ENCODE assay signal across 12 cellular contexts in the genomic region with DNA sequence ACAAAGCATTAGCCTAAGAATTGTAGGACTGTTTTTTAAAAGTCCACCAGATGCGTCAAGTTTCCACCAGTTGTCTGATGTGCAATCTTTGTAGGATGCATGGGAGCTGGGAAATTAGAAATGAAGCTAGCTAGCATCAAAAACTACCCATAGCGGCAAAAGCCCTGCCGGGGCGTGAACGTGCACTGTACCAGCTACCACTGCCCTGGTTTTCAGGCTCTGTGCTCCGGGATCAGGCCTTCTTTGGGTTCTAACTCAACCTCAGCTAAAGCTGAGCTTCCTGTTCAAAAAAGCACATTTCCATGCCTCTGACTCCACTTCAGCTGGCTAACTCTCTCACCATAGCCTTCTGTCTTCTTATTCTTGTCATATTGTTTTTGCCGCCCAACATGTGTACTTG. TPM values are rescaled to one million over a fixed set of nuclear protein-coding genes. Genes with fewer than 3 reads are reported as not detected.
DNase-seq lines count a peak whose midpoint lies in the region; ATAC-seq and TF ChIP-seq lines count a peak whose summit lies in the region.
"Had no signal": no experiment of that assay in that cellular context is flagged by ENCODE, and none has a peak within 500 bp of the region (broad histone marks: within the 10 kb centered on the region; RNA-seq: fewer than 3 reads in every experiment).

No MANE protein-coding gene starts in this region.

- H3K36me3 Mint-ChIP-seq in activated T-cell treated with anti-CD3 and anti-CD28 coated beads, Interleukin-2, amount 50 U/mL, for 24 hours (ENCODE audit: low read depth), result no peaks in the 10 kb centered on the region
- no peaks in the 10 kb centered on the region for H3K36me3 Mint-ChIP-seq in osteocyte (ENCODE audit: unreplicated experiment)

- H3K4me1 ChIP-seq in Panc1 (ENCODE audit: control insufficient read depth, insufficient read depth, low read length) (peaks cover 11% of the 10 kb centered on the region; the same call in 1 of the 2 replicates), duodenal mucosa (ENCODE audit: control insufficient read depth in 1 of 2, insufficient read depth in 2 of 2, low read length in 2 of 2) (peaks cover 33 to 57% of the 10 kb centered on the region in 2 donors)

- CTCF ChIA-PET in Panc1 (lab: Charles Lee), result no interaction called here

- no peaks in the 10 kb centered on the region for H3K9me3 ChIP-seq in Panc1 (ENCODE audit: control insufficient read depth, insufficient read depth, low read depth, low read length)
- no peaks in the 10 kb centered on the region for H3K9me3 ChIP-seq in duodenal mucosa (ENCODE audit: control insufficient read depth in 1 of 2, low read length in 2 of 2)
- H3K9me3 ChIP-seq: tibial artery had no signal

- H3K27me3 Mint-ChIP-seq in activated T-cell treated with anti-CD3 and anti-CD28 coated beads, Interleukin-2, amount 50 U/mL, for 24 hours, result no peaks in the 10 kb centered on the region
- no peaks in the 10 kb centered on the region for H3K27me3 Mint-ChIP-seq in osteocyte (ENCODE audit: unreplicated experiment)

- intact Hi-C loops in Panc1 (cut with micrococcal nuclease; ENCODE audit: unreplicated experiment), result no loop called here

- H3K4me3 Mint-ChIP-seq in activated T-cell treated with anti-CD3 and anti-CD28 coated beads, Interleukin-2, amount 50 U/mL, for 24 hours, result peak overlapping the region; percentile 82
- H3K4me3 Mint-ChIP-seq in osteocyte (ENCODE audit: unreplicated experiment), result peak overlapping the region; percentile 78

- in situ Hi-C loops in Panc1 (cut with HindIII; ENCODE audit: low pct_unique_long_range_greater_than_20kb, low sequenced_read_pairs), result no loop called here

- peaks cover 56% of the 10 kb centered on the region for H3K4me1 Mint-ChIP-seq in activated T-cell treated with anti-CD3 and anti-CD28 coated beads, Interleukin-2, amount 50 U/mL, for 24 hours (ENCODE audit: low read depth)
- peaks cover 29% of the 10 kb centered on the region for H3K4me1 Mint-ChIP-seq in osteocyte (ENCODE audit: unreplicated experiment)

- TF ChIP-seq CTCF in Panc1 (IDR thresholded peaks at IDR 0.05) (no peak), osteocyte (IDR thresholded peaks at IDR 0.05) (no peak)

- H3K9ac ChIP-seq in duodenal mucosa (ENCODE audit: low read depth in 1 of 2, low read length in 2 of 2), result peak overlapping the region; percentile 58 to 77

- H3K27ac ChIP-seq in Panc1 (ENCODE audit: low read length) (peak overlapping the region; percentile 89; the same call in 1 of the 2 replicates), duodenal mucosa (ENCODE audit: low read depth, low read length) (no peak overlapping the region)

- ATAC-seq in Panc1, result no peak
- ATAC-seq in GM21717 (IDR thresholded peaks at IDR 0.05; ENCODE audit: unreplicated experiment), result no peak

- H3K4me3 ChIP-seq in Panc1 (ENCODE audit: low read depth in 2 of 2, low read length in 2 of 2), result no peak overlapping the region
- peak overlapping the region; percentile 63 to 81 for H3K4me3 ChIP-seq in duodenal mucosa (ENCODE audit: low read depth in 1 of 2, low read length in 2 of 2)

- TSS peak; percentile 61 for BruUV-seq in Panc1 (replicated peaks; lab: Mats Ljungman, UMichigan)

- POLR2A ChIA-PET in Panc1 (lab: Charles Lee), result no interaction called here

- no peaks in the 10 kb centered on the region for H3K9me3 Mint-ChIP-seq in activated T-cell treated with anti-CD3 and anti-CD28 coated beads, Interleukin-2, amount 50 U/mL, for 24 hours
- H3K9me3 Mint-ChIP-seq in osteocyte (ENCODE audit: unreplicated experiment), result no peaks in the 10 kb centered on the region

- no peak for DNase-seq in activated T-cell treated with anti-CD3 and anti-CD28 coated beads, Interleukin-2, amount 50 U/mL, for 24 hours
- DNase-seq in activated T-cell treated with anti-CD3 and anti-CD28 coated beads, Interleukin-2, amount 50 U/mL, for 1 hour, result no peak
- DNase-seq in Panc1 (ENCODE audit: low read depth, low spot score), result no peak
- no peak for DNase-seq in osteocyte (ENCODE audit: extremely low spot score, unreplicated experiment)
- no peak for DNase-seq in NCI-H774 (lab: John Stamatoyannopoulos, UW)
- no peak for DNase-seq in DMS53 (lab: John Stamatoyannopoulos, UW)
- DNase-seq: ACHN, amygdala, NCI-H446 treated with DMSO at 0.1 percent for 48 hours, tibial artery had no signal

- H3K27me3 ChIP-seq in Panc1 (ENCODE audit: control insufficient read depth, insufficient read depth, low read length) (no peaks in the 10 kb centered on the region), duodenal mucosa (ENCODE audit: control insufficient read depth in 1 of 2, insufficient read depth in 2 of 2, low read length in 2 of 2) (no peaks in the 10 kb centered on the region)
- H3K27me3 ChIP-seq: tibial artery had no signal

- H3K36me3 ChIP-seq in Panc1 (ENCODE audit: control insufficient read depth, insufficient read depth, low read length), result no peaks in the 10 kb centered on the region
- H3K36me3 ChIP-seq in duodenal mucosa (ENCODE audit: control insufficient read depth in 1 of 2, insufficient read depth in 2 of 2, low read length in 2 of 2), result no peaks in the 10 kb centered on the region
- H3K36me3 ChIP-seq: tibial artery had no signal

- H3K27ac Mint-ChIP-seq in activated T-cell treated with anti-CD3 and anti-CD28 coated beads, Interleukin-2, amount 50 U/mL, for 24 hours, result peak overlapping the region; percentile 87
- no peak overlapping the region for H3K27ac Mint-ChIP-seq in osteocyte (ENCODE audit: unreplicated experiment)

RNA-seq across cellular contexts. Expression of a gene that starts 26.9 kb away (rescaled TPM):
- total RNA-seq in Panc1 (2021; ENCODE audit: unreplicated experiment), result 68.1 TPM
- polyA plus RNA-seq in Panc1 (2012; ENCODE audit: insufficient read length), result 42.9 TPM
- total RNA-seq in osteocyte, result 58.7 and 63.8 TPM in 2 replicates

Comparison
In these comparisons a context has a peak if more than half of its experiments do, and no peak if none do; other contexts are left out.
1. H3K4me3 ChIP-seq: peak in duodenal mucosa (2 of 2); none in Panc1 (0 of 2).